Comparison of ENCODE assay signal across 8 cellular contexts in the genomic region with DNA sequence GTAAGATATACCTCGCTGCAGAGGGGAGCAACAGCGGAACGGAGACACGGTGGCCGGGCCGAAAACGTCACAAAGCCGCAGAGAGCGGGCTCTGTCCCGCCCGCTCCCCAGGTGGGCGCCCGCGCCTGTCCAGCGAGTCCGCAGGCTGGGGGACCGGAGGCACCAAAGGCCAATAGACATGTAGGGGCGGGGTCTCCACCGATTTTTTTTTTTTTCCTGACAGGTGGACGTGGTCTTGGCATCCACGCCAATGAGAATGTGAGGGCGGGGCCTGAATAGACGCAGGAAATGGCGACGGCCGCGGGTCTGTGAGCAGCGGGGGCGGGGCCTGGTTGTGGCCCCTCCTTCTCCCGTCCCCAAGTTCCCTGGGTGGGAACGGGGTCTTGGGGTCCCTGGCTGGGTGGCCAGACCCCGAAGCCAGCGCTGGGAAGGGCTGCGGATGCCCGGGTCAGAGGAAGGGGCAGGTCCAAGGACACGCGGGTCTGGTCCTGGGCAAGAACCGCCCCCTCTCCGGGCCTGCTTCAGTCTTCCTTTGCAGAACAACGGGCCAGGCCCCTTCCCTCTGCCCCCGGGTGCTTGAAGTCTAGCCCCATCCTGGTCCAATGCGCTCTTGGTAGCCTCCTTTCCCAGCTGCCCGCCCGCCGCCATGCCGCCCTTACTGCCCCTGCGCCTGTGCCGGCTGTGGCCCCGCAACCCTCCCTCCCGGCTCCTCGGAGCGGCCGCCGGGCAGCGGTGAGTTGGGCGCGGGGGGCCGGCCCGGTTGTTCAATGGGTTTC. TPM values are rescaled to one million over a fixed set of nuclear protein-coding genes. Genes with fewer than 3 reads are reported as not detected.
A peak's percentile ranks its signal among the peaks of the same experiment; 100 is the strongest.
DNase-seq lines count a peak whose midpoint lies in the region; ATAC-seq and TF ChIP-seq lines count a peak whose summit lies in the region.

A gene with protein sequence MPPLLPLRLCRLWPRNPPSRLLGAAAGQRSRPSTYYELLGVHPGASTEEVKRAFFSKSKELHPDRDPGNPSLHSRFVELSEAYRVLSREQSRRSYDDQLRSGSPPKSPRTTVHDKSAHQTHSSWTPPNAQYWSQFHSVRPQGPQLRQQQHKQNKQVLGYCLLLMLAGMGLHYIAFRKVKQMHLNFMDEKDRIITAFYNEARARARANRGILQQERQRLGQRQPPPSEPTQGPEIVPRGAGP (plus strand): TSS at position 340 of the 776 bp plus-strand sequence. CDS start 307 bp downstream, at position 647.

- CTCF ChIA-PET in OCI-LY7 (lab: Charles Lee; ENCODE audit: unreplicated experiment): no interaction called here

- H3K27me3 ChIP-seq in BLaER1 treated with 17β-estradiol and CSF1 and Interleukin-3, amounts not matched to agents 10 nM and 100 nM: no peaks in the 10 kb centered on the region

- H3K4me1 ChIP-seq in BLaER1 treated with 17β-estradiol and CSF1 and Interleukin-3, amounts not matched to agents 10 nM and 100 nM: peaks cover 69 to 87% (median 81%) of the 10 kb centered on the region in 10 experiments
- peaks cover 50% of the 10 kb centered on the region for H3K4me1 ChIP-seq in OCI-LY7 (ENCODE audit: insufficient read depth, low read length, poor library complexity, severe bottlenecking)

- H3K27ac ChIP-seq in BLaER1 treated with 17β-estradiol and CSF1 and Interleukin-3, amounts not matched to agents 10 nM and 100 nM: peak within 1 kb of the TSS; percentile 34 to 89 (median 84); a peak in 21 of 22 replicates
- H3K27ac ChIP-seq in OCI-LY7 (ENCODE audit: low read depth, low read length, poor library complexity, severe bottlenecking): peak within 1 kb of the TSS; percentile 66
- H3K27ac ChIP-seq in epithelial cell of prostate: peak within 1 kb of the TSS; percentile 34

- no peak for TF ChIP-seq CTCF in OCI-LY7 (conservative IDR thresholded peaks at IDR 0.05; ENCODE audit: low read length)

- POLR2A ChIA-PET in OCI-LY7 (lab: Charles Lee): interaction anchor here (0.6 to 1.0 kb wide), 3 partner anchors 11 to 1640 kb away, joined by 3 to 4 read pairs (median 4); a partner anchor contains a TSS

- H3K9ac ChIP-seq in BLaER1 treated with 17β-estradiol and CSF1 and Interleukin-3, amounts not matched to agents 10 nM and 100 nM: peak within 1 kb of the TSS; percentile 76 to 89 (median 82)

- no TSS peak for BruUV-seq in OCI-LY7 (replicated peaks; lab: Mats Ljungman, UMichigan)

- no peaks in the 10 kb centered on the region for H3K9me2 ChIP-seq in OCI-LY7 (ENCODE audit: insufficient read depth, low read length)

- H4K20me1 ChIP-seq in BLaER1 treated with 17β-estradiol and CSF1 and Interleukin-3, amounts not matched to agents 10 nM and 100 nM: peaks cover 0 to 34% (median 3%) of the 10 kb centered on the region in 11 experiments; a peak in 12 of 22 replicates
- H4K20me1 ChIP-seq in OCI-LY7 (ENCODE audit: insufficient read depth, low read length): no peaks in the 10 kb centered on the region

- H2AFZ ChIP-seq in OCI-LY7 (ENCODE audit: low read length): peak within 1 kb of the TSS; percentile 54

- H3K79me2 ChIP-seq in OCI-LY7 (ENCODE audit: insufficient read depth, low read depth, low read length): peaks cover 8% of the 10 kb centered on the region; the same call in 1 of the 2 replicates

- intact Hi-C loops in OCI-LY7 (cut with micrococcal nuclease; ENCODE audit: unreplicated experiment): loop anchor here (1.0 kb wide), 1 partner anchor 10 kb away; no protein-coding TSS in a partner anchor

- H3K36me3 ChIP-seq in BLaER1 treated with 17β-estradiol and CSF1 and Interleukin-3, amounts not matched to agents 10 nM and 100 nM: peaks cover 0 to 6% (median 0%) of the 10 kb centered on the region in 11 experiments; a peak in 3 of 22 replicates
- no peaks in the 10 kb centered on the region for H3K36me3 ChIP-seq in OCI-LY7 (ENCODE audit: insufficient read depth, low read length)

- H3K4me2 ChIP-seq in BLaER1 treated with 17β-estradiol and CSF1 and Interleukin-3, amounts not matched to agents 10 nM and 100 nM: peak within 1 kb of the TSS; percentile 94 to 100 (median 99)
- H3K4me2 ChIP-seq in OCI-LY7 (ENCODE audit: low read length): peak within 1 kb of the TSS; percentile 94

- H3K9me3 ChIP-seq in BLaER1 treated with 17β-estradiol and CSF1 and Interleukin-3, amounts not matched to agents 10 nM and 100 nM (replicated peaks in 1 of 11): no peaks in the 10 kb centered on the region
- H3K9me3 ChIP-seq in OCI-LY7 (ENCODE audit: low read length): no peaks in the 10 kb centered on the region

- DNase-seq in HuH-7.5 (ENCODE audit: low spot score) (peak; percentile 88), OCI-LY7 (ENCODE audit: low spot score) (peak; percentile 95), epithelial cell of prostate (ENCODE audit: low read depth, low spot score) (no peak), mucosa of gallbladder (ENCODE audit: low spot score) (peak; percentile 92)
- DNase-seq in activated T-cell treated with anti-CD3 and anti-CD28 coated beads, Interleukin-2, amount 50 U/mL, for 1 hour: peak; percentile 86
- DNase-seq in stimulated activated CD8-positive, alpha-beta memory T cell treated with anti-CD3 and anti-CD28 coated beads, Interleukin-4, amount 100 ng/mL, for 24 hours (ENCODE audit: low read depth): peak; percentile 79

- peak within 1 kb of the TSS; percentile 65 to 79 (median 70) for H3K4me3 ChIP-seq in BLaER1 treated with 17β-estradiol and CSF1 and Interleukin-3, amounts not matched to agents 10 nM and 100 nM
- peak within 1 kb of the TSS; percentile 72 for H3K4me3 ChIP-seq in OCI-LY7 (ENCODE audit: low read depth, low read length, poor library complexity, severe bottlenecking)

- ATAC-seq in GM19463 (IDR thresholded peaks at IDR 0.05; ENCODE audit: unreplicated experiment): peak; percentile 38

RNA-seq across cellular contexts. Expression of the gene that starts here (rescaled TPM):
- 14.1 and 19.2 TPM in 2 replicates for total RNA-seq in OCI-LY7 (2014; rRNA removed; shearing (Covaris generic))
- total RNA-seq in OCI-LY7 (2022) (42.4 and 56.0 TPM in 2 replicates), mucosa of gallbladder (62.7 TPM)

Comparison
In these comparisons a context has a peak if more than half of its experiments do, and no peak if none do; other contexts are left out.
1. H3K27ac ChIP-seq: peak in every context shown above with its lines; median percentile 84 in BLaER1 treated with 17β-estradiol and CSF1 and Interleukin-3, amounts not matched to agents 10 nM and 100 nM; 66 in OCI-LY7; 34 in epithelial cell of prostate.